In the genomic region with DNA sequence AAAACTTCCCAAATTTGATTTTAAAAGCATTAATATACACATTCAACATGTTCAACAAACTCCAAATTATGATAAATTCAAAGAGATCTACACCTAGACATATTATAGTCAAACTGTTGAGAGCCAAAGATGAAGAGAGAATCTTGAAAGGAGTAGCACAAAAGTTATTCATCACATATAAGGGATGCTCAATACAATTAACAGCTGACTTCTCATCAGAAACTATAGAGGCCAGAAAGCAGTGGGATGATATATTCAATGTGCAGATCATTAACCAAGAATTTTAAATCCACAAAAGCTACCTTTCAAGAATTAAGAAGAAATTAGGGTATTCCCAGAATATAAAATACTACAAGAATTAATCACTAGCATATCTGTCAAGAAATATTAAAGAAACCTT, we compare ENCODE assay signal across 28 cellular contexts.
"Had no signal": no experiment of that assay in that cellular context is flagged by ENCODE, and none has a peak within 500 bp of the region (broad histone marks: within the 10 kb centered on the region; RNA-seq: fewer than 3 reads in every experiment).

No MANE protein-coding gene starts in this region.

- H3K27ac Mint-ChIP-seq: dendritic cell treated with granulocyte-macrophage colony-stimulating factor and Interleukin-4, amounts not matched to agents 40 ng/mL and 50 ng/mL, for 4 days; effector memory CD8-positive, alpha-beta T cell; endodermal cell; mesothelial cell of epicardium; naive B cell had no signal

- H3K36me3 Mint-ChIP-seq: mesothelial cell of epicardium had no signal

- H3K36me3 ChIP-seq: colonic mucosa, esophagus squamous epithelium, gastrocnemius medialis, heart right ventricle, left lung, lower lobe of right lung had no signal

- FAIRE-seq: endometrium, islet of Langerhans, keratinocyte had no signal

- H3K4me3 ChIP-seq: colonic mucosa, esophagus squamous epithelium, gastrocnemius medialis, heart right ventricle, left lung, lower lobe of right lung, mucosa of descending colon had no signal

- DNase-seq: colonic mucosa; cortex of kidney; effector CD8-positive, alpha-beta T cell; effector memory CD8-positive, alpha-beta T cell; endodermal cell; erythroblast; esophagus squamous epithelium; foreskin fibroblast; foreskin melanocyte; gastrocnemius medialis; glutamatergic neuron; head of caudate nucleus; heart right ventricle; hippocampal formation; left cardiac atrium; left lung; left ventricle myocardium superior; lower lobe of right lung; mesenchymal stem cell; mucosa of descending colon; naive B cell had no signal

- H3K27ac ChIP-seq: colonic mucosa, epithelial cell of prostate, esophagus squamous epithelium, gastrocnemius medialis, heart right ventricle, left lung, lower lobe of right lung had no signal

- H3K9me3 ChIP-seq: colonic mucosa, gastrocnemius medialis had no signal

- H3K27me3 ChIP-seq: colonic mucosa, gastrocnemius medialis, left lung had no signal

- ATAC-seq: effector memory CD8-positive, alpha-beta T cell; esophagus mucosa; gastrocnemius medialis; heart right ventricle; left cardiac atrium; left lung; left ventricle myocardium superior; lower lobe of right lung; mucosa of descending colon had no signal

- H3K4me3 Mint-ChIP-seq: dendritic cell treated with granulocyte-macrophage colony-stimulating factor and Interleukin-4, amounts not matched to agents 40 ng/mL and 50 ng/mL, for 4 days; effector memory CD8-positive, alpha-beta T cell; endodermal cell; mesothelial cell of epicardium; naive B cell had no signal

- H3K4me1 Mint-ChIP-seq: mesothelial cell of epicardium, naive B cell had no signal

- H3K4me1 ChIP-seq: colonic mucosa, esophagus squamous epithelium, gastrocnemius medialis, heart right ventricle, left lung, lower lobe of right lung had no signal
